Comparison of ENCODE assay signal across 1 cellular context in the genomic region with DNA sequence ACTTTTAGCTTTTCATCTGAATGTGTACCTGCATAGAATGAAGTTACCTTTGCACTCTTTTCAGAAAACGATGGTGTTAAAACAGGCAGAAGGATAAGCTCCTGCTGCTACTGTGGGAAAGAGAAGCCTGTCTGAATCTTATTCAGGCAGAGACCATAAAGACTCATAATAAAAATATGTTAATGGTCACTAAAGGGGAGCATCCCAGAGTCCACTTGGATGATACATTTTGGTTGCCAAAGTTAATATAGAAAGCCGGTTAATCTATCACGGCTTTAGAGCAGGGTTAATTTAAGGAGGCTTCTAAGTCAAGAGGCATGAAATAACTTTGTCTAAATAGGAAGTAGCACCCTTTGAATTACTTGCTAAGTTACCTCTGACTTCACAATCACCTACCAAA.
TF ChIP-seq lines count a peak whose summit lies in the region.

No MANE protein-coding gene starts in this region.

TF ChIP-seq in A549, 52 proteins besides CTCF, POLR2A, EP300 and RAD21:
- TF ChIP-seq, protein P1, sequence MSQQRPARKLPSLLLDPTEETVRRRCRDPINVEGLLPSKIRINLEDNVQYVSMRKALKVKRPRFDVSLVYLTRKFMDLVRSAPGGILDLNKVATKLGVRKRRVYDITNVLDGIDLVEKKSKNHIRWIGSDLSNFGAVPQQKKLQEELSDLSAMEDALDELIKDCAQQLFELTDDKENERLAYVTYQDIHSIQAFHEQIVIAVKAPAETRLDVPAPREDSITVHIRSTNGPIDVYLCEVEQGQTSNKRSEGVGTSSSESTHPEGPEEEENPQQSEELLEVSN (IDR thresholded peaks at IDR 0.05; ENCODE audit: borderline replicate concordance, low read depth) = no peak
- 0 out of 2 replicates have a peak, but pooled peaks have one; percentile 18 for TF ChIP-seq EHF (CRISPR knock-in tag; IDR thresholded peaks at IDR 0.05)
- peak; percentile 63; the same call in 1 of the 2 replicates for TF ChIP-seq HOXA7 (CRISPR knock-in tag; IDR thresholded peaks at IDR 0.05)
- no peak for TF ChIP-seq ZNF302 (CRISPR knock-in tag; IDR thresholded peaks at IDR 0.05)
- TF ChIP-seq, protein P2, sequence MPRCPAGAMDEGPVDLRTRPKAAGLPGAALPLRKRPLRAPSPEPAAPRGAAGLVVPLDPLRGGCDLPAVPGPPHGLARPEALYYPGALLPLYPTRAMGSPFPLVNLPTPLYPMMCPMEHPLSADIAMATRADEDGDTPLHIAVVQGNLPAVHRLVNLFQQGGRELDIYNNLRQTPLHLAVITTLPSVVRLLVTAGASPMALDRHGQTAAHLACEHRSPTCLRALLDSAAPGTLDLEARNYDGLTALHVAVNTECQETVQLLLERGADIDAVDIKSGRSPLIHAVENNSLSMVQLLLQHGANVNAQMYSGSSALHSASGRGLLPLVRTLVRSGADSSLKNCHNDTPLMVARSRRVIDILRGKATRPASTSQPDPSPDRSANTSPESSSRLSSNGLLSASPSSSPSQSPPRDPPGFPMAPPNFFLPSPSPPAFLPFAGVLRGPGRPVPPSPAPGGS (IDR thresholded peaks at IDR 0.05) = 0 out of 3 replicates have a peak, but pooled peaks have one; percentile 1
- TF ChIP-seq, protein P3, sequence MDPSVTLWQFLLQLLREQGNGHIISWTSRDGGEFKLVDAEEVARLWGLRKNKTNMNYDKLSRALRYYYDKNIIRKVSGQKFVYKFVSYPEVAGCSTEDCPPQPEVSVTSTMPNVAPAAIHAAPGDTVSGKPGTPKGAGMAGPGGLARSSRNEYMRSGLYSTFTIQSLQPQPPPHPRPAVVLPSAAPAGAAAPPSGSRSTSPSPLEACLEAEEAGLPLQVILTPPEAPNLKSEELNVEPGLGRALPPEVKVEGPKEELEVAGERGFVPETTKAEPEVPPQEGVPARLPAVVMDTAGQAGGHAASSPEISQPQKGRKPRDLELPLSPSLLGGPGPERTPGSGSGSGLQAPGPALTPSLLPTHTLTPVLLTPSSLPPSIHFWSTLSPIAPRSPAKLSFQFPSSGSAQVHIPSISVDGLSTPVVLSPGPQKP (IDR thresholded peaks at IDR 0.05; ENCODE audit: low read depth, low read length) = no peak
- TF ChIP-seq, protein P4, sequence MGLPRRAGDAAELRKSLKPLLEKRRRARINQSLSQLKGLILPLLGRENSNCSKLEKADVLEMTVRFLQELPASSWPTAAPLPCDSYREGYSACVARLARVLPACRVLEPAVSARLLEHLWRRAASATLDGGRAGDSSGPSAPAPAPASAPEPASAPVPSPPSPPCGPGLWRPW (IDR thresholded peaks at IDR 0.05) = no peak
- TF ChIP-seq MAFK (IDR thresholded peaks at IDR 0.05; ENCODE audit: partially characterized antibody) = no peak
- no peak for TF ChIP-seq SMC3 (IDR thresholded peaks at IDR 0.05)
